In the genomic region with DNA sequence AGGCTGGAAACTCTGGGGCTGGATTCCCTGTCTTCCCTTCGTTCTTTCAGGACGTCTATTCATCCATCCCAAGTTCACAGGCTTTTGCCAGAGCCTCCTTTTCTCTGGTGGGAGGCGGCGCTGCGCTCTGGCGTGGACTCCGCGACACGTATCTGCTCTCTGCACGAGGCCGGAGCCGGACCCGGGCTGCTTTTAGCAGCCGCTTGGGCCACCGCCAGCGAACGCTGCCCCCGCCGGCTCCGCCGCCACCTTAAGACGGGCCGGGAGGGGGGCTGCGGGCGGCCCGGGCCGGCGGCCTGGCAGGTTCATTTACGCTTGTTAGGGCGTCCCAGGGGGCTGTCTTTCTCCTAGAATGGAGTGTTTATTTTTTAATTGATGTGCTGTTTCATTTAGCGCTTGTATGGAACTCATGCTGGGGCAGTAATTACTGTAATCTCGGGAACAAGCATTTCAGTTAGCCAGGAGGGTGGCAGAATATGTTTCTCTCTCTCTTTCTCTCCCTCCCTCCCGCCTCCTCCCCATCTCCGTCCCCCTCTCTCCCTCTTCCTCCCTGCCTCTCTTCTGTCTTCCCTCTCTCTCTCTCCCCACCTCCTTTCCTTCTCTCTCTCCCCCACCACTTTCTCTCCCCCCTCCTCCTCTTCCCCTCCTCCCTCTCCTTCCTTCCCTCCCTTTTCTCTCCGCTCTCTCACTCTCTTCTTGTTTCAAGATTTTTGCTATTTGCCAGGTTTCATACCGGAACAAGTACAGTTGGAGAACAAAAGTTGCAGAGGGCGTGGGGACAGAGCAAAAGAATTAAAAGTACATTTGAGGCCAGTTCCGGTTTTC, we compare ENCODE assay signal across 9 cellular contexts. TPM values are rescaled to one million over a fixed set of nuclear protein-coding genes. Genes with fewer than 3 reads are reported as not detected.
DNase-seq lines count a peak whose midpoint lies in the region; ATAC-seq, FAIRE-seq and TF ChIP-seq lines count a peak whose summit lies in the region.
"Had no signal": no experiment of that assay in that cellular context is flagged by ENCODE, and none has a peak within 500 bp of the region (broad histone marks: within the 10 kb centered on the region; RNA-seq: fewer than 3 reads in every experiment).

No MANE protein-coding gene starts in this region.

- H3K27me3 Mint-ChIP-seq in chondrocyte (ENCODE audit: low read depth) = no peaks in the 10 kb centered on the region

- no peaks in the 10 kb centered on the region for H3K9me3 ChIP-seq in RWPE2 (ENCODE audit: severe bottlenecking)
- H3K9me3 ChIP-seq in kidney (ENCODE audit: control insufficient read depth in 1 of 2, low read length in 2 of 2) = no peaks in the 10 kb centered on the region
- H3K9me3 ChIP-seq in skeletal muscle satellite cell (replicated peaks; ENCODE audit: low read length) = no peaks in the 10 kb centered on the region

- H3K36me3 Mint-ChIP-seq in chondrocyte (ENCODE audit: low read depth) = peaks cover 12% of the 10 kb centered on the region

- H3K36me3 ChIP-seq in RWPE2 (ENCODE audit: low read depth) = no peaks in the 10 kb centered on the region
- H3K36me3 ChIP-seq in kidney (ENCODE audit: control insufficient read depth in 1 of 2, insufficient read depth in 2 of 2, low read length in 2 of 2) = no peaks in the 10 kb centered on the region
- no peaks in the 10 kb centered on the region for H3K36me3 ChIP-seq in skeletal muscle satellite cell (ENCODE audit: insufficient read depth, low read length)

- DNase-seq in GM20000 (ENCODE audit: low spot score) (peak; percentile 34), RWPE2 (ENCODE audit: low spot score) (no peak), chondrocyte (ENCODE audit: low spot score) (no peak), kidney (peak; percentile 92), SHP77 treated with DMSO at 0.1 percent for 48 hours (lab: John Stamatoyannopoulos, UW) (no peak)

- H3K4me1 ChIP-seq in RWPE2 (ENCODE audit: insufficient read depth, poor library complexity, severe bottlenecking) (peaks cover 4% of the 10 kb centered on the region), kidney (ENCODE audit: control insufficient read depth in 1 of 2, insufficient read depth in 1 of 2, low read depth in 1 of 2, low read length in 2 of 2) (peaks cover 4 to 7% of the 10 kb centered on the region in 2 donors), skeletal muscle satellite cell (ENCODE audit: control insufficient read depth, insufficient read depth, low read length) (peaks cover 25% of the 10 kb centered on the region)

- H3K27me3 ChIP-seq in RWPE2 (ENCODE audit: insufficient read depth, poor library complexity, severe bottlenecking) (no peaks in the 10 kb centered on the region), skeletal muscle satellite cell (ENCODE audit: control insufficient read depth, insufficient read depth, low read length) (peaks cover 9% of the 10 kb centered on the region)

- peaks cover 23% of the 10 kb centered on the region for H3K4me1 Mint-ChIP-seq in chondrocyte (ENCODE audit: low read depth)

- H3K9ac ChIP-seq in kidney (ENCODE audit: low read length in 2 of 2) (peak overlapping the region in 1 of 2 donors; percentile 72), skeletal muscle satellite cell (ENCODE audit: low read depth, low read length) (peak overlapping the region; percentile 76)

- H3K27ac ChIP-seq in 22Rv1 = peak overlapping the region; percentile 94
- no peak overlapping the region for H3K27ac ChIP-seq in RWPE2 (ENCODE audit: poor library complexity, severe bottlenecking)
- H3K27ac ChIP-seq in kidney (ENCODE audit: low read depth in 2 of 2, low read length in 2 of 2) = peak overlapping the region; percentile 70 to 72

- peak overlapping the region; percentile 86 for H3K4me3 ChIP-seq in RWPE2 (ENCODE audit: severe bottlenecking)
- peak overlapping the region; percentile 81 to 82 for H3K4me3 ChIP-seq in kidney (ENCODE audit: low read length in 2 of 2)
- H3K4me3 ChIP-seq in skeletal muscle satellite cell (ENCODE audit: low read length) = peak overlapping the region; percentile 94

- peaks cover 5% of the 10 kb centered on the region for H3K9me3 Mint-ChIP-seq in chondrocyte (ENCODE audit: low read depth)

- peak overlapping the region; percentile 100 for H3K4me2 ChIP-seq in skeletal muscle satellite cell (ENCODE audit: low read length)

- ATAC-seq in RWPE2 (ENCODE audit: low read depth) (no peak), HG03342 (IDR thresholded peaks at IDR 0.05; ENCODE audit: unreplicated experiment) (no peak)

- H3K4me3 Mint-ChIP-seq in chondrocyte (ENCODE audit: unreplicated experiment) = peak overlapping the region; percentile 82

- no peak for FAIRE-seq in kidney (lab: Jason Lieb, UNC)

- TF ChIP-seq CTCF in 22Rv1 (IDR thresholded peaks at IDR 0.05) (no peak), GM20000 (IDR thresholded peaks at IDR 0.05; ENCODE audit: extremely low read depth, missing control alignments) (no peak), RWPE2 (IDR thresholded peaks at IDR 0.05; ENCODE audit: poor library complexity, severe bottlenecking) (no peak), chondrocyte (IDR thresholded peaks at IDR 0.05) (no peak), kidney (IDR thresholded peaks at IDR 0.05; ENCODE audit: borderline replicate concordance, extremely low read depth, insufficient read depth) (no peak)

- peak overlapping the region; percentile 89 for H3K27ac Mint-ChIP-seq in chondrocyte (ENCODE audit: unreplicated experiment)

- intact Hi-C loops in kidney (cut with DNase I) = no loop called here

RNA-seq across cellular contexts. Expression of a gene that starts 1.3 kb away (rescaled TPM):
- total RNA-seq in chondrocyte = 86.9 to 163 TPM (median 89.5 TPM) in 3 replicates
- 18.8 TPM for total RNA-seq in kidney
- polyA plus RNA-seq in kidney (ENCODE audit: insufficient read depth, low read depth, low replicate concordance) = 10.8 TPM
- total RNA-seq in skeletal muscle satellite cell (2012; rRNA removed) = 8.5 and 8.6 TPM in 2 replicates

RNA-seq across cellular contexts. Expression of a gene that starts 38.2 kb away (rescaled TPM):
- not detected in 3 replicates for total RNA-seq in chondrocyte
- not detected for total RNA-seq in kidney
- polyA plus RNA-seq in kidney (ENCODE audit: insufficient read depth, low read depth, low replicate concordance) = not detected
- 0.22 TPM in 1 of 2 replicates, not detected in the other for total RNA-seq in skeletal muscle satellite cell (2012; rRNA removed)
- total RNA-seq: glomerular endothelial cell had no signal

Comparison
In these comparisons a context has a peak if more than half of its experiments do, and no peak if none do; other contexts are left out.
1. DNase-seq: peak in GM20000 (single experiment) and kidney (single experiment); none in RWPE2 (single experiment), chondrocyte (single experiment) and SHP77 treated with DMSO at 0.1 percent for 48 hours (single experiment).
2. Peak in every context shown above with its lines, with median percentiles within 50 percentile points of each other: H3K4me3 ChIP-seq.